7 cellular contexts compared by ENCODE assay signal in the genomic region with DNA sequence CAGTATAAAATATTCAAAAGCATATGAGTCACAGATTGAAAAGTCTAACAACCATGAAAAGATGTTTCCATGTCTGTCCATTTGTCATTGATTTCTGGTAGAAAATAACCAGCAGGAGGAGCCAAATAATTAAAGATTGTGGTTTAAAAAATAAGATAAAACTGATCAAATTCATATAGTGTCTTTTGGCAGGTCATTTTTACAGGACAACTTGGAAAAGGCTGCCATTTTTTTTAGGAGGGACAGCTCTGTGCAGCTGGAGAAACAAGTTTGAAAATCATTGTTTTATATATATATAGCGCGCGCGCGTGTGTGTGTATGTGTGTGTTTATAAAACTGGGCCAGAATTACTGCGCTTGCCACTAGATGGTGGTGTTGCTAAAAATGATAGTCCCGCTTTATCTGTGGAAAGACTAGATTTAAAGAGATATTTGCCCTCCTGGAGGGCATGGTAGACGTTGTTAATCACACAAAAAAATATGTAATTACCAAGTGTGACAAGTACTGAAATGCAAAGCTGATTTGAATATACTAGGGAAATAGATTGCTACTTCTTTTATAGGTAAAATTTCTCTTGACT. TPM values are rescaled to one million over a fixed set of nuclear protein-coding genes. Genes with fewer than 3 reads are reported as not detected.
DNase-seq lines count a peak whose midpoint lies in the region; ATAC-seq, FAIRE-seq and TF ChIP-seq lines count a peak whose summit lies in the region.

No MANE protein-coding gene starts in this region.

- H3K4me1 ChIP-seq in mucosa of descending colon (ENCODE audit: low read depth) = peaks cover 3% of the 10 kb centered on the region

- H3K4me3 Mint-ChIP-seq in activated CD4-positive, alpha-beta memory T cell treated with anti-CD3 and anti-CD28 coated beads, Interleukin-2, amount 10 ng/mL, durations not matched to agents 7 days and 5 days = peak overlapping the region; percentile 93
- peak overlapping the region; percentile 75 to 90 for H3K4me3 Mint-ChIP-seq in effector memory CD8-positive, alpha-beta T cell

- peaks cover 9% of the 10 kb centered on the region for H3K36me3 Mint-ChIP-seq in activated CD4-positive, alpha-beta memory T cell treated with anti-CD3 and anti-CD28 coated beads, Interleukin-2, amount 10 ng/mL, durations not matched to agents 7 days and 5 days (ENCODE audit: low read depth)
- H3K36me3 Mint-ChIP-seq in effector memory CD8-positive, alpha-beta T cell (ENCODE audit: insufficient read depth) = peaks cover 35% of the 10 kb centered on the region

- peak overlapping the region; percentile 98 for H3K27ac Mint-ChIP-seq in activated CD4-positive, alpha-beta memory T cell treated with anti-CD3 and anti-CD28 coated beads, Interleukin-2, amount 10 ng/mL, durations not matched to agents 7 days and 5 days
- peak overlapping the region; percentile 98 to 100 for H3K27ac Mint-ChIP-seq in effector memory CD8-positive, alpha-beta T cell

- intact Hi-C loops in mucosa of descending colon (cut with DNase I, micrococcal nuclease) = loop anchor here (10.0 kb wide), 2 partner anchors 111 to 341 kb away; no protein-coding TSS in a partner anchor

- no peaks in the 10 kb centered on the region for H3K36me3 ChIP-seq in mucosa of descending colon (ENCODE audit: low read depth)

- TF ChIP-seq CTCF in mucosa of descending colon (IDR thresholded peaks at IDR 0.05) = peak; percentile 43

- FAIRE-seq in GM12892 (lab: Jason Lieb, UNC) = peak; percentile 51

- no peaks in the 10 kb centered on the region for H3K9me3 ChIP-seq in mucosa of descending colon

- no peak overlapping the region for H3K4me3 ChIP-seq in mucosa of descending colon

- no peaks in the 10 kb centered on the region for H3K9me3 Mint-ChIP-seq in activated CD4-positive, alpha-beta memory T cell treated with anti-CD3 and anti-CD28 coated beads, Interleukin-2, amount 10 ng/mL, durations not matched to agents 7 days and 5 days
- H3K9me3 Mint-ChIP-seq in effector memory CD8-positive, alpha-beta T cell = no peaks in the 10 kb centered on the region

- ATAC-seq in effector memory CD8-positive, alpha-beta T cell (replicated peaks) = peak; percentile 31
- ATAC-seq in mucosa of descending colon = peak; percentile 60

- POLR2A ChIA-PET in activated CD4-positive, alpha-beta memory T cell treated with anti-CD3 and anti-CD28 coated beads, Interleukin-2, amount 10 ng/mL, durations not matched to agents 7 days and 5 days (lab: Charles Lee) = interaction anchor here (0.7 to 8.1 kb wide), 18 partner anchors 15 to 437 kb away, joined by 3 to 360 read pairs (median 10); partner anchors contain the start of genes ANP32B, HEMGN, NANS and TBC1D2

- H3K27me3 Mint-ChIP-seq in activated CD4-positive, alpha-beta memory T cell treated with anti-CD3 and anti-CD28 coated beads, Interleukin-2, amount 10 ng/mL, durations not matched to agents 7 days and 5 days = peaks cover 4% of the 10 kb centered on the region
- no peaks in the 10 kb centered on the region for H3K27me3 Mint-ChIP-seq in effector memory CD8-positive, alpha-beta T cell

- H3K4me1 Mint-ChIP-seq in activated CD4-positive, alpha-beta memory T cell treated with anti-CD3 and anti-CD28 coated beads, Interleukin-2, amount 10 ng/mL, durations not matched to agents 7 days and 5 days = peaks cover 46% of the 10 kb centered on the region
- peaks cover 29 to 43% of the 10 kb centered on the region in 2 donors for H3K4me1 Mint-ChIP-seq in effector memory CD8-positive, alpha-beta T cell (ENCODE audit: low read depth in 2 of 2)

- DNase-seq in GM12892 (ENCODE audit: insufficient read length) (no peak), HS-5 (ENCODE audit: low read depth) (peak; percentile 74), NCI-H774 (lab: John Stamatoyannopoulos, UW) (peak; percentile 72), mucosa of descending colon (peak; percentile 64 to 96 (median 64))
- peak; percentile 82 for DNase-seq in activated CD4-positive, alpha-beta memory T cell treated with anti-CD3 and anti-CD28 coated beads, Interleukin-2, amount 10 ng/mL, durations not matched to agents 7 days and 5 days
- DNase-seq in effector memory CD8-positive, alpha-beta T cell = peak; percentile 69 to 81 (median 76)
- DNase-seq in stimulated activated CD8-positive, alpha-beta memory T cell treated with anti-CD3 and anti-CD28 coated beads, Interleukin-4, amount 100 ng/mL, for 48 hours = peak; percentile 80

- no peak for TF ChIP-seq POLR2A in GM12892 (IDR thresholded peaks at IDR 0.05; ENCODE audit: low read depth, low read length)

- CTCF ChIA-PET in activated CD4-positive, alpha-beta memory T cell treated with anti-CD3 and anti-CD28 coated beads, Interleukin-2, amount 10 ng/mL, durations not matched to agents 7 days and 5 days (lab: Charles Lee) = interaction anchor here (0.6 to 9.2 kb wide), 38 partner anchors 9 to 340 kb away, joined by 3 to 175 read pairs (median 6); partner anchors contain the start of genes ANP32B, NANS and TBC1D2

RNA-seq across cellular contexts. Expression of gene TRMO, which starts 1.3 kb away (rescaled TPM):
- 7.7 TPM for polyA plus RNA-seq in GM12892 (2012; ENCODE audit: missing spikeins)
- total RNA-seq in activated CD4-positive, alpha-beta memory T cell treated with anti-CD3 and anti-CD28 coated beads, Interleukin-2, amount 10 ng/mL, durations not matched to agents 7 days and 5 days = 10 to 100 TPM; 25.4 to 27.4 TPM
- 10 to 100 TPM; 14.9 to 15.3 (median 14.9) TPM for total RNA-seq in mucosa of descending colon

RNA-seq across cellular contexts. Expression of gene HEMGN, which starts 14.4 kb away (rescaled TPM):
- not detected for polyA plus RNA-seq in GM12892 (2012; ENCODE audit: missing spikeins)
- total RNA-seq in activated CD4-positive, alpha-beta memory T cell treated with anti-CD3 and anti-CD28 coated beads, Interleukin-2, amount 10 ng/mL, durations not matched to agents 7 days and 5 days = under 1 TPM; 0.53 to 0.83 TPM
- not detected for total RNA-seq in mucosa of descending colon

RNA-seq across cellular contexts. Expression of gene ANP32B, which starts 59.5 kb away (rescaled TPM):
- polyA plus RNA-seq in GM12892 (2012; ENCODE audit: missing spikeins) = 277 TPM
- total RNA-seq in activated CD4-positive, alpha-beta memory T cell treated with anti-CD3 and anti-CD28 coated beads, Interleukin-2, amount 10 ng/mL, durations not matched to agents 7 days and 5 days = 100 to 1,000 TPM; 317 to 335 TPM
- total RNA-seq in mucosa of descending colon = 100 to 1,000 TPM; 121 to 129 (median 125) TPM
